In the genomic region with DNA sequence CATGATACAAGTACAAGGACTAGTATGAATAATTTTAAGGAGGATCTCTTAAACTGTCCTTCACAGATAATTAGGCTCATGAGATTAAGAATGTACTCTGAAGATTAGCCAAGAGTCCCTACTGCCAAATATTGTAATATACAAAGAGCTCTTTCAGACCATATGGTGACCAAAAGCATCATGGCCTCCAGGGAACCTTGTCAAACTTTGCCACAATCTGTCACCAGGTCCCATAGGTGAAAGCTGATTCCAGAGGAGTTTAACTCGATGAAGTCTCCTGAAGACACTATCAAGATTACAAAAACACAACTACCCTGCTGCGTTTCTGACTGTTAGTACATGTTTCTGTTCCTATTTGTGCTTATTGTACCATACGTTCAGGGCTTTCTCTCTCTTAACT, we compare ENCODE assay signal across 17 cellular contexts.
DNase-seq lines count a peak whose midpoint lies in the region; FAIRE-seq and TF ChIP-seq lines count a peak whose summit lies in the region.
"Had no signal": no experiment of that assay in that cellular context is flagged by ENCODE, and none has a peak within 500 bp of the region (broad histone marks: within the 10 kb centered on the region; RNA-seq: fewer than 3 reads in every experiment).

No MANE protein-coding gene starts in this region.

- CTCF ChIA-PET in OCI-LY7 (lab: Charles Lee; ENCODE audit: unreplicated experiment) = no interaction called here

- no peak for TF ChIP-seq POLR2A in stomach (IDR thresholded peaks at IDR 0.05)
- TF ChIP-seq POLR2A in H54 (IDR thresholded peaks at IDR 0.05; ENCODE audit: low read depth, low read length) = no peak

- no peak overlapping the region for H2AFZ ChIP-seq in OCI-LY7 (ENCODE audit: low read length)
- H2AFZ ChIP-seq: GM23338 had no signal

- POLR2A ChIA-PET in OCI-LY7 (lab: Charles Lee) = no interaction called here

- H3K4me1 Mint-ChIP-seq in glutamatergic neuron (ENCODE audit: low read depth, unreplicated experiment) = peaks cover 44% of the 10 kb centered on the region
- H3K4me1 Mint-ChIP-seq: B cell had no signal

- no peaks in the 10 kb centered on the region for H3K9me2 ChIP-seq in OCI-LY7 (ENCODE audit: insufficient read depth, low read length)

- 81 to 91% (median 84%) methylated on average over 3 of the region's 3 CpGs for WGBS in stomach, 5 donors

- H3K9me3 Mint-ChIP-seq in glutamatergic neuron (ENCODE audit: unreplicated experiment) = peaks cover 2% of the 10 kb centered on the region

- no peak overlapping the region for H3K4me3 Mint-ChIP-seq in glutamatergic neuron (ENCODE audit: unreplicated experiment)
- H3K4me3 Mint-ChIP-seq: B cell; CD4-positive, alpha-beta T cell; GM23338 had no signal

- H3K36me3 ChIP-seq in stomach (no peaks in the 10 kb centered on the region), OCI-LY7 (ENCODE audit: insufficient read depth, low read length) (no peaks in the 10 kb centered on the region)
- H3K36me3 ChIP-seq: HAP-1 had no signal

- H3K27ac Mint-ChIP-seq in glutamatergic neuron (ENCODE audit: unreplicated experiment) = peak overlapping the region; percentile 44
- H3K27ac Mint-ChIP-seq: B cell; CD4-positive, alpha-beta T cell; GM23338 had no signal

- no peaks in the 10 kb centered on the region for H4K20me1 ChIP-seq in OCI-LY7 (ENCODE audit: insufficient read depth, low read length)

- H3K4me3 ChIP-seq in stomach (no peak overlapping the region), OCI-LY7 (ENCODE audit: low read depth, low read length, poor library complexity, severe bottlenecking) (no peak overlapping the region)
- H3K4me3 ChIP-seq: GM23338, HAP-1 had no signal

- BruUV-seq in OCI-LY7 (replicated peaks; lab: Mats Ljungman, UMichigan) = no TSS peak

- DNase-seq in D721Med (ENCODE audit: insufficient read length, low spot score) (no peak), NCI-H2171 treated with DMSO at 0.1 percent for 48 hours (lab: John Stamatoyannopoulos, UW) (peak; percentile 94), NCI-H69 (lab: John Stamatoyannopoulos, UW) (peak; percentile 52), glutamatergic neuron (no peak), stomach (no peak), activated T-cell treated with anti-CD3 and anti-CD28 coated beads for 4 hours (no peak), OCI-LY7 (ENCODE audit: low spot score) (no peak), H54 (ENCODE audit: insufficient read length, low spot score) (no peak)
- DNase-seq: C1 segment of cervical spinal cord; Calu3; CD4-positive, alpha-beta T cell; DMS53 had no signal

- H3K27ac ChIP-seq in stomach (no peak overlapping the region), OCI-LY7 (ENCODE audit: low read depth, low read length, poor library complexity, severe bottlenecking) (no peak overlapping the region)

- no peak for TF ChIP-seq EP300 in stomach (IDR thresholded peaks at IDR 0.05)

- TF ChIP-seq CTCF in D721Med (IDR thresholded peaks at IDR 0.05; ENCODE audit: insufficient read depth, missing control alignments) = no peak
- TF ChIP-seq CTCF in glutamatergic neuron (IDR thresholded peaks at IDR 0.05; ENCODE audit: partially characterized antibody, unreplicated experiment) = no peak
- no peak for TF ChIP-seq CTCF in stomach (IDR thresholded peaks at IDR 0.05)
- TF ChIP-seq CTCF in OCI-LY7 (conservative IDR thresholded peaks at IDR 0.05; ENCODE audit: low read length) = no peak

- H3K9me3 ChIP-seq in stomach (no peaks in the 10 kb centered on the region), OCI-LY7 (ENCODE audit: low read length) (no peaks in the 10 kb centered on the region)
- H3K9me3 ChIP-seq: HAP-1 had no signal

- FAIRE-seq in D721Med (lab: Jason Lieb, UNC) = peak; percentile 99
- no peak for FAIRE-seq in H54 (lab: Jason Lieb, UNC)
- FAIRE-seq: A204.1, HepG2 had no signal

- intact Hi-C loops in stomach (cut with DNase I; ENCODE audit: low total_unique reads) (no loop called here), OCI-LY7 (cut with micrococcal nuclease; ENCODE audit: unreplicated experiment) (no loop called here)

- H3K4me2 ChIP-seq in OCI-LY7 (ENCODE audit: low read length) = no peak overlapping the region
- H3K4me2 ChIP-seq: GM23338 had no signal

- no peaks in the 10 kb centered on the region for H3K79me2 ChIP-seq in OCI-LY7 (ENCODE audit: insufficient read depth, low read depth, low read length)

- no peaks in the 10 kb centered on the region for H3K4me1 ChIP-seq in stomach
- H3K4me1 ChIP-seq in OCI-LY7 (ENCODE audit: insufficient read depth, low read length, poor library complexity, severe bottlenecking) = no peaks in the 10 kb centered on the region

- H3K27me3 ChIP-seq in stomach = no peaks in the 10 kb centered on the region

- no peaks in the 10 kb centered on the region for H3K36me3 Mint-ChIP-seq in glutamatergic neuron (ENCODE audit: unreplicated experiment)

- no peaks in the 10 kb centered on the region for H3K27me3 Mint-ChIP-seq in glutamatergic neuron (ENCODE audit: unreplicated experiment)
- H3K27me3 Mint-ChIP-seq: B cell had no signal

Comparison
In these comparisons a context has a peak if more than half of its experiments do, and no peak if none do; other contexts are left out.
1. DNase-seq: peak in NCI-H2171 treated with DMSO at 0.1 percent for 48 hours (single experiment) and NCI-H69 (single experiment); none in D721Med (single experiment), glutamatergic neuron (single experiment), stomach (single experiment), activated T-cell treated with anti-CD3 and anti-CD28 coated beads for 4 hours (single experiment), OCI-LY7 (single experiment) and H54 (single experiment).